Comparison of ENCODE assay signal across 15 cellular contexts in the genomic region with DNA sequence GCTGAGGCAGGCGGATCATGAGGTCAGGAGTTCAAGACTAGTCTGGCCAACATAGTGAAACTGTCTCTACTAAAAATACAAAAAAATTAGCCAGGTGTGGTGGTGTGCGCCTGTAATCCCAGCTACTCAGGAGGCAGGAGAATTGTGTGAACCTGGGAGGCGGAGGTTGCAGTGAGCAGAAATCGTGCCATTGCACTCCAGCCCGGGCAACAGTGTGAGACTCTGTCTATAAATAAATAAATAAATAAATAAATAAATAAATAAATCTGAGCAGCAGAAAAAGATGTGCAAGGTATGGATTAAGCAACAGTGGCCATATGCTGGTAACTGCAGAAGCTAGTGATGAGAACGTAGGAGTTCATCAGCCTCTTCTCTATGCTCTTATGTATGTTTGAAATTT. TPM values are rescaled to one million over a fixed set of nuclear protein-coding genes. Genes with fewer than 3 reads are reported as not detected.
"Had no signal": no experiment of that assay in that cellular context is flagged by ENCODE, and none has a peak within 500 bp of the region (broad histone marks: within the 10 kb centered on the region; RNA-seq: fewer than 3 reads in every experiment).

No MANE protein-coding gene starts in this region.

RNA-seq across cellular contexts. Expression of a gene that starts 35.5 kb away (rescaled TPM):
- total RNA-seq: stomach, subcutaneous adipose tissue, suprapubic skin, temporal lobe, testis, thoracic aorta, thyroid gland, tibial nerve, transverse colon, upper lobe of left lung, upper lobe of right lung, ureter, urinary bladder, uterus, vagina had no signal
- polyA plus RNA-seq: stomach, urinary bladder had no signal
